In the genomic region with DNA sequence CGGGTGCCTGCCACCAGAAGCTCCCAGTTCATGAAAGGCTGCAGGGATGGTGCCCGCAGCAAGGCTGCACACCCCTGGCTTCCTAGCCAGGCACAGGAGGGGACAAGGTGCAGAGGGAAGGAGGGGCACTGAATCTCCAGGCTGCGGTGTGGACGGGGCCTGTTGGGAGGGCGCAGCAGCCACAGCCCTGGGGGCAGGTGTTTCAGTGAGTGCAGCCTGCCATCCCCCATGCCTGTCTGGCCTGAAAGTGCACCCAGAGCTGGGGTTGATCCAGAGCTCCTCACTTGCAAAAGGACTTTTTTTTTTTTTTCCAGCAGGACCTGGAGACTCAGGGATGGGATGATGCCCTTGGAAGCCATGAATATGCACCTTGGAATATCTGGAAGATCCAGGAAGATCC, we compare ENCODE assay signal across 20 cellular contexts.
"Had no signal": no experiment of that assay in that cellular context is flagged by ENCODE, and none has a peak within 500 bp of the region (broad histone marks: within the 10 kb centered on the region; RNA-seq: fewer than 3 reads in every experiment).

No MANE protein-coding gene starts in this region.

- H3K4me3 ChIP-seq: MG63, SJSA1, SK-N-MC had no signal

- DNase-seq: KBM-7, MG63, NCI-H1092, NCI-H1436, NCI-H187, NCI-H2029, NCI-H2081 treated with DMSO at 0.1 percent for 48 hours, NCI-H2171, NCI-H226, NCI-H446, NCI-H510A, NCI-H524 treated with DMSO at 0.1 percent for 48 hours, NCI-H69, NCI-H774, PC-3, SIG-M5 had no signal

- H3K4me1 ChIP-seq: SJSA1 had no signal

- H3K9me3 ChIP-seq: MG63 had no signal

- H3K36me3 ChIP-seq: MG63, SJSA1 had no signal

- ATAC-seq: Panc1, PC-3, Right ventricle myocardium inferior had no signal

- H3K27ac ChIP-seq: SJSA1, SK-N-MC had no signal

- H3K27me3 ChIP-seq: MG63, SJSA1 had no signal
